ENCODE assay signal across 8 cellular contexts in genomic region chr18:74353169-74353775, GRCh38. TPM values are rescaled to one million over a fixed set of nuclear protein-coding genes. Genes with fewer than 3 reads are reported as not detected.
DNase-seq lines count a peak whose midpoint lies in the region; ATAC-seq and TF ChIP-seq lines count a peak whose summit lies in the region.

No MANE protein-coding gene starts in this region.

- peak; percentile 89 for TF ChIP-seq CTCF in LNCaP clone FGC (IDR thresholded peaks at IDR 0.05; ENCODE audit: control insufficient read depth, extremely low read depth, insufficient read depth)

- H3K27me3 ChIP-seq in SJCRH30, result no peaks in the 10 kb centered on the region

- ATAC-seq in GM21390 (IDR thresholded peaks at IDR 0.05; ENCODE audit: unreplicated experiment) (peak; percentile 59), left ventricle myocardium superior (peak; percentile 94), sciatic nerve (peak; percentile 95)

- no peaks in the 10 kb centered on the region for H3K36me3 ChIP-seq in SJCRH30

- no peaks in the 10 kb centered on the region for H3K4me1 ChIP-seq in SJCRH30

- peak; percentile 65 for DNase-seq in DMS 273 (lab: John Stamatoyannopoulos, UW; ENCODE audit: unreplicated experiment)
- peak; percentile 44 for DNase-seq in LNCaP clone FGC (ENCODE audit: low read depth)
- DNase-seq in SJCRH30, result peak; percentile 22 to 46
- DNase-seq in anterior cingulate cortex (lab: John Stamatoyannopoulos, UW), result peak in 56 of 58 donors; percentile 7 to 88 (median 58)
- peak; percentile 46 for DNase-seq in left ventricle myocardium superior
- peak; percentile 74 for DNase-seq in sciatic nerve (ENCODE audit: low spot score)
- DNase-seq in KG1 (lab: John Stamatoyannopoulos, UW), result no peak

- H3K9me3 ChIP-seq in SJCRH30 (replicated peaks), result no peaks in the 10 kb centered on the region

- H3K4me3 ChIP-seq in LNCaP clone FGC (ENCODE audit: low read depth, low read length) (no peak overlapping the region), SJCRH30 (no peak overlapping the region)

- no peak overlapping the region for H3K27ac ChIP-seq in SJCRH30

- intact Hi-C loops in left ventricle myocardium superior (cut with micrococcal nuclease), result loop anchor here (5.0 kb wide), 2 partner anchors 139 to 199 kb away; no protein-coding TSS in a partner anchor
- intact Hi-C loops in sciatic nerve (cut with DNase I), result loop anchor here (5.0 kb wide), 2 partner anchors 134 to 199 kb away; no protein-coding TSS in a partner anchor

RNA-seq across cellular contexts. Expression of gene C18orf63, which starts 37.6 kb away (rescaled TPM):
- total RNA-seq in SJCRH30 (2014; rRNA removed; shearing (Covaris generic)), result not detected in 2 replicates
- total RNA-seq in left ventricle myocardium superior (not detected), sciatic nerve (not detected)
